ENCODE assay signal across 9 cellular contexts in genomic region chr18:62979172-62979571, GRCh38.
DNase-seq lines count a peak whose midpoint lies in the region; ATAC-seq and TF ChIP-seq lines count a peak whose summit lies in the region.
"Had no signal": no experiment of that assay in that cellular context is flagged by ENCODE, and none has a peak within 500 bp of the region (broad histone marks: within the 10 kb centered on the region; RNA-seq: fewer than 3 reads in every experiment).

No MANE protein-coding gene starts in this region.

- POLR2A ChIA-PET in AG04450 (lab: Yijun Ruan, JAX): interaction anchor here (0.6 kb wide), 1 partner anchor 264 kb away, joined by 3 read pairs; no protein-coding TSS in a partner anchor

- H3K27ac ChIP-seq in AG04450 (ENCODE audit: low read depth, low read length): peak overlapping the region; percentile 21

- no peak for TF ChIP-seq CTCF in AG04450 (IDR thresholded peaks at IDR 0.05; ENCODE audit: low read depth, low read length)

- CTCF ChIA-PET in AG04450 (lab: Charles Lee): interaction anchor here (0.8 to 7.9 kb wide), 6 partner anchors 85 to 554 kb away, joined by 3 to 211 read pairs (median 4); partner anchors contain the start of gene PHLPP1

- H3K27me3 ChIP-seq in AG04450 (ENCODE audit: control insufficient read depth, insufficient read depth, low read length): no peaks in the 10 kb centered on the region

- no peaks in the 10 kb centered on the region for H3K27me3 Mint-ChIP-seq in stimulated activated naive CD8-positive, alpha-beta T cell treated with anti-CD3 and anti-CD28 coated beads, Interleukin-15, amount 100 ng/mL, for 72 hours
- H3K27me3 Mint-ChIP-seq in activated naive CD8-positive, alpha-beta T cell treated with anti-CD3 and anti-CD28 coated beads for 36 hours: no peaks in the 10 kb centered on the region
- H3K27me3 Mint-ChIP-seq: activated CD4-positive, alpha-beta memory T cell treated with anti-CD3 and anti-CD28 coated beads, Interleukin-2, amount 10 ng/mL, durations not matched to agents 7 days and 5 days had no signal

- no peak overlapping the region for H3K27ac Mint-ChIP-seq in stimulated activated naive CD8-positive, alpha-beta T cell treated with anti-CD3 and anti-CD28 coated beads, Interleukin-15, amount 100 ng/mL, for 72 hours
- H3K27ac Mint-ChIP-seq in activated naive CD8-positive, alpha-beta T cell treated with anti-CD3 and anti-CD28 coated beads for 36 hours: no peak overlapping the region
- H3K27ac Mint-ChIP-seq: activated CD4-positive, alpha-beta memory T cell treated with anti-CD3 and anti-CD28 coated beads, Interleukin-2, amount 10 ng/mL, durations not matched to agents 7 days and 5 days had no signal

- no peaks in the 10 kb centered on the region for H3K9me3 Mint-ChIP-seq in stimulated activated naive CD8-positive, alpha-beta T cell treated with anti-CD3 and anti-CD28 coated beads, Interleukin-15, amount 100 ng/mL, for 72 hours
- no peaks in the 10 kb centered on the region for H3K9me3 Mint-ChIP-seq in activated naive CD8-positive, alpha-beta T cell treated with anti-CD3 and anti-CD28 coated beads for 36 hours
- H3K9me3 Mint-ChIP-seq: activated CD4-positive, alpha-beta memory T cell treated with anti-CD3 and anti-CD28 coated beads, Interleukin-2, amount 10 ng/mL, durations not matched to agents 7 days and 5 days had no signal

- peak; percentile 92 for DNase-seq in AG04450 (ENCODE audit: low read depth, low spot score)
- DNase-seq in M059J (ENCODE audit: low read depth): peak; percentile 86
- peak; percentile 77 for DNase-seq in SIG-M5 (lab: John Stamatoyannopoulos, UW)
- peak; percentile 70 for DNase-seq in inferior parietal cortex (ENCODE audit: extremely low spot score)
- DNase-seq in stimulated activated naive CD8-positive, alpha-beta T cell treated with anti-CD3 and anti-CD28 coated beads, Interleukin-15, amount 100 ng/mL, for 72 hours: no peak
- no peak for DNase-seq in activated naive CD8-positive, alpha-beta T cell treated with anti-CD3 and anti-CD28 coated beads for 36 hours
- DNase-seq: activated CD4-positive, alpha-beta memory T cell treated with anti-CD3 and anti-CD28 coated beads, Interleukin-2, amount 10 ng/mL, durations not matched to agents 7 days and 5 days had no signal

- no peaks in the 10 kb centered on the region; the same call in 1 of the 2 replicates for H3K9me3 ChIP-seq in AG04450 (ENCODE audit: control insufficient read depth, insufficient read depth, low read length)

- ATAC-seq in HG03521 (IDR thresholded peaks at IDR 0.05; ENCODE audit: unreplicated experiment): no peak
- ATAC-seq in stimulated activated naive CD8-positive, alpha-beta T cell treated with anti-CD3 and anti-CD28 coated beads, Interleukin-15, amount 100 ng/mL, for 72 hours: no peak
- no peak for ATAC-seq in HG03469 (IDR thresholded peaks at IDR 0.05; ENCODE audit: unreplicated experiment)

- no peak overlapping the region for H3K4me3 ChIP-seq in AG04450 (ENCODE audit: low read depth, low read length)

- H3K36me3 Mint-ChIP-seq in activated naive CD8-positive, alpha-beta T cell treated with anti-CD3 and anti-CD28 coated beads for 36 hours: no peaks in the 10 kb centered on the region

- H3K4me1 Mint-ChIP-seq in stimulated activated naive CD8-positive, alpha-beta T cell treated with anti-CD3 and anti-CD28 coated beads, Interleukin-15, amount 100 ng/mL, for 72 hours: peaks cover 11% of the 10 kb centered on the region
- H3K4me1 Mint-ChIP-seq in activated naive CD8-positive, alpha-beta T cell treated with anti-CD3 and anti-CD28 coated beads for 36 hours: peaks cover 2% of the 10 kb centered on the region

- no peak overlapping the region for H3K4me3 Mint-ChIP-seq in stimulated activated naive CD8-positive, alpha-beta T cell treated with anti-CD3 and anti-CD28 coated beads, Interleukin-15, amount 100 ng/mL, for 72 hours
- no peak overlapping the region for H3K4me3 Mint-ChIP-seq in activated naive CD8-positive, alpha-beta T cell treated with anti-CD3 and anti-CD28 coated beads for 36 hours
- H3K4me3 Mint-ChIP-seq: activated CD4-positive, alpha-beta memory T cell treated with anti-CD3 and anti-CD28 coated beads, Interleukin-2, amount 10 ng/mL, durations not matched to agents 7 days and 5 days had no signal

Comparison
In these comparisons a context has a peak if more than half of its experiments do, and no peak if none do; other contexts are left out.
1. DNase-seq: peak in AG04450 (single experiment), M059J (single experiment), SIG-M5 (single experiment) and inferior parietal cortex (single experiment); none in stimulated activated naive CD8-positive, alpha-beta T cell treated with anti-CD3 and anti-CD28 coated beads, Interleukin-15, amount 100 ng/mL, for 72 hours (0 of 2) and activated naive CD8-positive, alpha-beta T cell treated with anti-CD3 and anti-CD28 coated beads for 36 hours (single experiment).